ENCODE assay signal across 8 cellular contexts in genomic region chr6:151690768-151691562, GRCh38.
DNase-seq lines count a peak whose midpoint lies in the region; ATAC-seq and TF ChIP-seq lines count a peak whose summit lies in the region.

No MANE protein-coding gene starts in this region.

- H3K4me3 Mint-ChIP-seq in activated naive CD8-positive, alpha-beta T cell treated with anti-CD3 and anti-CD28 coated beads, Interleukin-2, amount 10 ng/mL, durations not matched to agents 7 days and 5 days: peak overlapping the region; percentile 73

- peak overlapping the region; percentile 64 for H3K27ac Mint-ChIP-seq in activated naive CD8-positive, alpha-beta T cell treated with anti-CD3 and anti-CD28 coated beads, Interleukin-2, amount 10 ng/mL, durations not matched to agents 7 days and 5 days

- POLR2A ChIA-PET in activated naive CD8-positive, alpha-beta T cell treated with anti-CD3 and anti-CD28 coated beads, Interleukin-2, amount 10 ng/mL, durations not matched to agents 7 days and 5 days (lab: Charles Lee): interaction anchor here (0.6 kb wide), 1 partner anchor 575 kb away, joined by 3 read pairs; no protein-coding TSS in a partner anchor

- H3K9me3 Mint-ChIP-seq in activated naive CD8-positive, alpha-beta T cell treated with anti-CD3 and anti-CD28 coated beads, Interleukin-2, amount 10 ng/mL, durations not matched to agents 7 days and 5 days: no peaks in the 10 kb centered on the region

- peaks cover 5% of the 10 kb centered on the region for H3K27me3 Mint-ChIP-seq in activated naive CD8-positive, alpha-beta T cell treated with anti-CD3 and anti-CD28 coated beads, Interleukin-2, amount 10 ng/mL, durations not matched to agents 7 days and 5 days

- peak overlapping the region; percentile 79 for H3K27ac ChIP-seq in vagina

- intact Hi-C loops in vagina (cut with DNase I): loop anchor here (5.0 kb wide), 3 partner anchors 71 to 1849 kb away; no protein-coding TSS in a partner anchor

- H3K4me1 ChIP-seq in vagina: peaks cover 14% of the 10 kb centered on the region

- no peaks in the 10 kb centered on the region for H3K36me3 ChIP-seq in vagina

- no peaks in the 10 kb centered on the region for H3K36me3 Mint-ChIP-seq in activated naive CD8-positive, alpha-beta T cell treated with anti-CD3 and anti-CD28 coated beads, Interleukin-2, amount 10 ng/mL, durations not matched to agents 7 days and 5 days

- DNase-seq in CD1c-positive myeloid dendritic cell (ENCODE audit: extremely low spot score): peak; percentile 89
- no peak for DNase-seq in activated naive CD8-positive, alpha-beta T cell treated with anti-CD3 and anti-CD28 coated beads, Interleukin-2, amount 10 ng/mL, durations not matched to agents 7 days and 5 days
- DNase-seq in medulla oblongata (ENCODE audit: extremely low spot score): peak; percentile 82
- no peak for DNase-seq in vagina (ENCODE audit: extremely low spot score in 2 of 2)
- no peak for DNase-seq in NCI-H1417 treated with DMSO at 0.1 percent for 48 hours (lab: John Stamatoyannopoulos, UW)
- DNase-seq in SK-N-DZ (ENCODE audit: low spot score): no peak

- H3K9me3 ChIP-seq in vagina: no peaks in the 10 kb centered on the region

- TF ChIP-seq POLR2A in vagina (IDR thresholded peaks at IDR 0.05): no peak

- peaks cover 16% of the 10 kb centered on the region for H3K4me1 Mint-ChIP-seq in activated naive CD8-positive, alpha-beta T cell treated with anti-CD3 and anti-CD28 coated beads, Interleukin-2, amount 10 ng/mL, durations not matched to agents 7 days and 5 days

- no peaks in the 10 kb centered on the region for H3K27me3 ChIP-seq in vagina

- no peak for TF ChIP-seq CTCF in vagina (IDR thresholded peaks at IDR 0.05)

- H3K4me3 ChIP-seq in vagina: peak overlapping the region; percentile 32 to 45

- ATAC-seq in GM19397 (IDR thresholded peaks at IDR 0.05; ENCODE audit: unreplicated experiment) (peak; percentile 94), HG03378 (IDR thresholded peaks at IDR 0.05; ENCODE audit: unreplicated experiment) (peak; percentile 98)
- peak; percentile 89 for ATAC-seq in activated naive CD8-positive, alpha-beta T cell treated with anti-CD3 and anti-CD28 coated beads, Interleukin-2, amount 10 ng/mL, durations not matched to agents 7 days and 5 days (ENCODE audit: low read depth)

Comparison
In these comparisons a context has a peak if more than half of its experiments do, and no peak if none do; other contexts are left out.
1. DNase-seq: peak in CD1c-positive myeloid dendritic cell (single experiment) and medulla oblongata (single experiment); none in activated naive CD8-positive, alpha-beta T cell treated with anti-CD3 and anti-CD28 coated beads, Interleukin-2, amount 10 ng/mL, durations not matched to agents 7 days and 5 days (single experiment), vagina (0 of 2), NCI-H1417 treated with DMSO at 0.1 percent for 48 hours (single experiment) and SK-N-DZ (single experiment).
2. Peak in every context shown above with its lines, with median percentiles within 50 percentile points of each other: ATAC-seq.